21 cellular contexts compared by ENCODE assay signal in the genomic region with DNA sequence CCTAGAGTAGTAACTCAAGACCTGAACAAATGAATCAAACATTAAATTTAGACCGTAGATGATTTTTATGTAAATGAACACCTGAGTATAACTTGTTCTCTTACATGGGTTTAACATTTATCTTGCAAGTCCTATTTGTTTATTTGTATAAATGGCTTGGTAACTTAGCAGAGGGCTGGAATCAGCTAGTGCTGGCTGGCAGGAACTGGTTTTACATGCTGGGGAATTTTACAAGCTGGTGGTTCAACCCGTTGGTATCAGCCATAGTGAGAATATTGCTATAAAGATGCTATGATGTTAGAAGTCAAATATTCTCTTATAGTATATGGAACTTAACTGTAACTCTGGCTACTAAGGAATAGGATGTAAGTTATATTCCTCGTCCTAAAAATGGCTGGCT. TPM values are rescaled to one million over a fixed set of nuclear protein-coding genes. Genes with fewer than 3 reads are reported as not detected.
A peak's percentile ranks its signal among the peaks of the same experiment; 100 is the strongest.
DNase-seq lines count a peak whose midpoint lies in the region; ATAC-seq and TF ChIP-seq lines count a peak whose summit lies in the region.
"Had no signal": no experiment of that assay in that cellular context is flagged by ENCODE, and none has a peak within 500 bp of the region (broad histone marks: within the 10 kb centered on the region; RNA-seq: fewer than 3 reads in every experiment).

No MANE protein-coding gene starts in this region.

- H3K4me3 ChIP-seq in HUES48 (ENCODE audit: low read depth, low read length) (no peak overlapping the region), colonic mucosa (no peak overlapping the region), smooth muscle cell (no peak overlapping the region)
- H3K4me3 ChIP-seq: BLaER1 treated with 17β-estradiol and CSF1 and Interleukin-3, amounts not matched to agents 10 nM and 100 nM; SJSA1 had no signal

- no peaks in the 10 kb centered on the region for H3K27me3 ChIP-seq in HUES48 (ENCODE audit: control insufficient read depth, insufficient read depth, low read length)
- no peaks in the 10 kb centered on the region for H3K27me3 ChIP-seq in colonic mucosa
- H3K27me3 ChIP-seq in smooth muscle cell (ENCODE audit: low read depth), result no peaks in the 10 kb centered on the region
- H3K27me3 ChIP-seq: BLaER1 treated with 17β-estradiol and CSF1 and Interleukin-3, amounts not matched to agents 10 nM and 100 nM; SJSA1 had no signal

- H3K36me3 ChIP-seq in HUES48 (ENCODE audit: control insufficient read depth, insufficient read depth, low read length), result no peaks in the 10 kb centered on the region
- H3K36me3 ChIP-seq in colonic mucosa, result no peaks in the 10 kb centered on the region
- no peaks in the 10 kb centered on the region for H3K36me3 ChIP-seq in smooth muscle cell (ENCODE audit: low read depth)
- H3K36me3 ChIP-seq: BLaER1 treated with 17β-estradiol and CSF1 and Interleukin-3, amounts not matched to agents 10 nM and 100 nM; SJSA1 had no signal

- WGBS in smooth muscle cell (ENCODE audit: low lambda C conversion rate), result 43% methylated on average over 3 of the region's 3 CpGs

- TF ChIP-seq CTCF in colonic mucosa (IDR thresholded peaks at IDR 0.05) (no peak), smooth muscle cell (IDR thresholded peaks at IDR 0.05; ENCODE audit: borderline replicate concordance, insufficient read depth, poor library complexity, severe bottlenecking) (no peak)

- peak overlapping the region; percentile 9 for H3K27ac ChIP-seq in HUES48 (ENCODE audit: low read depth, low read length)
- H3K27ac ChIP-seq in colonic mucosa, result no peak overlapping the region
- peak overlapping the region; percentile 97 for H3K27ac ChIP-seq in smooth muscle cell (ENCODE audit: low read depth)
- H3K27ac ChIP-seq: BLaER1 treated with 17β-estradiol and CSF1 and Interleukin-3, amounts not matched to agents 10 nM and 100 nM; SJSA1 had no signal

- no peaks in the 10 kb centered on the region for H3K9me3 ChIP-seq in HUES48 (ENCODE audit: control insufficient read depth, insufficient read depth, low read length)
- no peaks in the 10 kb centered on the region for H3K9me3 ChIP-seq in colonic mucosa
- no peaks in the 10 kb centered on the region for H3K9me3 ChIP-seq in smooth muscle cell (replicated peaks; ENCODE audit: low read depth)
- H3K9me3 ChIP-seq: SJSA1 had no signal

- ATAC-seq in left colon, result peak; percentile 78
- ATAC-seq: CD8-positive, alpha-beta T cell; Right ventricle myocardium inferior had no signal

- peaks cover 20% of the 10 kb centered on the region for H3F3A ChIP-seq in smooth muscle cell (ENCODE audit: low read depth)

- H3K9ac ChIP-seq in HUES48 (ENCODE audit: low read depth, low read length) (no peak overlapping the region), colonic mucosa (ENCODE audit: low read depth in 2 of 2, low read length in 2 of 2) (no peak overlapping the region), smooth muscle cell (ENCODE audit: low read depth) (peak overlapping the region; percentile 72)
- H3K9ac ChIP-seq: BLaER1 treated with 17β-estradiol and CSF1 and Interleukin-3, amounts not matched to agents 10 nM and 100 nM had no signal

- DNase-seq in colonic mucosa (peak; percentile 60), left colon (peak in 1 of 2 donors; percentile 54), smooth muscle cell (lab: John Stamatoyannopoulos, UW; ENCODE audit: unreplicated experiment) (no peak), NCI-H2081 treated with DMSO at 0.1 percent for 48 hours (lab: John Stamatoyannopoulos, UW) (no peak), islet precursor cell (no peak), hypothalamus (lab: John Stamatoyannopoulos, UW) (no peak)
- DNase-seq: ACHN; CD8-positive, alpha-beta T cell; H9; KBM-7; NCI-H1105; NCI-H146; NCI-H2029; NCI-H2171; NCI-H446; NCI-H526 had no signal

- intact Hi-C loops in colonic mucosa (cut with DNase I), result no loop called here
- intact Hi-C loops in left colon (cut with DNase I, micrococcal nuclease), result no loop called here

- H3K4me1 ChIP-seq in HUES48 (ENCODE audit: control insufficient read depth, insufficient read depth, low read length), result peaks cover 58% of the 10 kb centered on the region
- no peaks in the 10 kb centered on the region for H3K4me1 ChIP-seq in colonic mucosa
- peaks cover 14% of the 10 kb centered on the region for H3K4me1 ChIP-seq in smooth muscle cell (ENCODE audit: low read depth)
- H3K4me1 ChIP-seq: BLaER1 treated with 17β-estradiol and CSF1 and Interleukin-3, amounts not matched to agents 10 nM and 100 nM; SJSA1 had no signal

- no peaks in the 10 kb centered on the region for H4K20me1 ChIP-seq in smooth muscle cell (ENCODE audit: low read depth)
- H4K20me1 ChIP-seq: BLaER1 treated with 17β-estradiol and CSF1 and Interleukin-3, amounts not matched to agents 10 nM and 100 nM had no signal

- no peaks in the 10 kb centered on the region for H3K79me2 ChIP-seq in smooth muscle cell (ENCODE audit: low read depth)

- H2AFZ ChIP-seq in smooth muscle cell (ENCODE audit: low read depth), result no peak overlapping the region

- H3K4me2 ChIP-seq in smooth muscle cell, result peak overlapping the region; percentile 58
- H3K4me2 ChIP-seq: BLaER1 treated with 17β-estradiol and CSF1 and Interleukin-3, amounts not matched to agents 10 nM and 100 nM had no signal

RNA-seq across cellular contexts. Expression of a gene that starts 8.9 kb away (rescaled TPM):
- total RNA-seq in colonic mucosa (not detected), left colon (not detected), smooth muscle cell (3.5 and 7.0 TPM in 2 replicates)
- polyA plus RNA-seq in smooth muscle cell, result 5.8 and 7.0 TPM in 2 replicates
- total RNA-seq: CD8-positive, alpha-beta T cell; OCI-LY7; Right ventricle myocardium inferior; SJSA1 had no signal
